ENCODE assay signal across 8 cellular contexts in genomic region chr4:107718351-107718965, GRCh38. TPM values are rescaled to one million over a fixed set of nuclear protein-coding genes. Genes with fewer than 3 reads are reported as not detected.
DNase-seq lines count a peak whose midpoint lies in the region; ATAC-seq and TF ChIP-seq lines count a peak whose summit lies in the region.

No MANE protein-coding gene starts in this region.

- dilution Hi-C loops in mammary epithelial cell (cut with HindIII; ENCODE audit: low sequenced_read_pairs): no loop called here

- BruUV-seq in mammary epithelial cell (replicated peaks; lab: Mats Ljungman, UMichigan): TSS peak; percentile 77

- H3K36me3 ChIP-seq in mammary epithelial cell (ENCODE audit: insufficient read depth, low read length): no peaks in the 10 kb centered on the region

- intact Hi-C loops in mammary epithelial cell (cut with micrococcal nuclease): loop anchor here (2.0 kb wide), 1 partner anchor 28 kb away; no protein-coding TSS in a partner anchor

- H3K4me3 ChIP-seq in GM12864 (ENCODE audit: low read depth, low read length) (peak overlapping the region; percentile 97), mammary epithelial cell (replicated peaks in 1 of 3; ENCODE audit: insufficient read depth in 1 of 3, low read depth in 2 of 3, low read length in 3 of 3) (peak overlapping the region; percentile 57 to 96 (median 73))

- no peaks in the 10 kb centered on the region for H3K27me3 Mint-ChIP-seq in IgD-negative memory B cell

- peaks cover 13% of the 10 kb centered on the region for H3K4me1 ChIP-seq in mammary epithelial cell (ENCODE audit: insufficient read depth, low read length)

- ATAC-seq in GM21526 (IDR thresholded peaks at IDR 0.05; ENCODE audit: low FRiP score, unreplicated experiment): peak; percentile 36

- peaks cover 61% of the 10 kb centered on the region for H3K79me2 ChIP-seq in mammary epithelial cell (ENCODE audit: insufficient read depth, low read length)

- no peaks in the 10 kb centered on the region for H4K20me1 ChIP-seq in mammary epithelial cell (ENCODE audit: insufficient read depth, low read length)

- peak overlapping the region; percentile 93 to 99 (median 98) for H3K4me3 Mint-ChIP-seq in IgD-negative memory B cell

- H3K9me3 ChIP-seq in mammary epithelial cell (replicated peaks; ENCODE audit: insufficient read depth, low read length): no peaks in the 10 kb centered on the region

- no peaks in the 10 kb centered on the region for H3K36me3 Mint-ChIP-seq in IgD-negative memory B cell

- peak overlapping the region; percentile 88 for H3K4me2 ChIP-seq in mammary epithelial cell (ENCODE audit: insufficient read depth, low read depth, low read length)

- TF ChIP-seq CTCF in GM12864 (IDR thresholded peaks at IDR 0.05; ENCODE audit: low read depth, low read length, missing control alignments): no peak
- no peak for TF ChIP-seq CTCF in mammary epithelial cell (conservative IDR thresholded peaks at IDR 0.05 in 1 of 2, IDR thresholded peaks at IDR 0.05 in 1 of 2; ENCODE audit: extremely low read depth in 1 of 2, insufficient read depth in 1 of 2, low read depth in 1 of 2, low read length in 2 of 2)

- H3K4me1 Mint-ChIP-seq in IgD-negative memory B cell: peaks cover 20 to 35% (median 28%) of the 10 kb centered on the region in 3 donors

- CTCF ChIA-PET in mammary epithelial cell (lab: Charles Lee; ENCODE audit: low non-redundant PET): no interaction called here

- H3K27me3 ChIP-seq in mammary epithelial cell (ENCODE audit: insufficient read depth, low read length): no peaks in the 10 kb centered on the region

- WGBS in mammary epithelial cell (ENCODE audit: low coverage, missing lambda C conversion rate): 14% methylated on average over 10 of the region's 10 CpGs

- H3K27ac ChIP-seq in mammary epithelial cell (ENCODE audit: insufficient read depth, low read depth, low read length): peak overlapping the region; percentile 73

- peak overlapping the region; percentile 75 for H3K9ac ChIP-seq in mammary epithelial cell (ENCODE audit: insufficient read depth, low read length)

- peak overlapping the region; percentile 73 to 97 (median 92) for H3K27ac Mint-ChIP-seq in IgD-negative memory B cell

- H2AFZ ChIP-seq in mammary epithelial cell (ENCODE audit: low read depth, low read length): peak overlapping the region; percentile 43

- H3K9me3 Mint-ChIP-seq in IgD-negative memory B cell: no peaks in the 10 kb centered on the region

- in situ Hi-C loops in mammary epithelial cell (cut with MboI; ENCODE audit: low sequenced_read_pairs in 2 of 2): no loop called here

- DNase-seq in GM12864 (ENCODE audit: low read depth) (peak; percentile 55), mammary epithelial cell (peak; percentile 76), pons (ENCODE audit: low spot score) (peak; percentile 49), NCI-H446 treated with DMSO at 0.1 percent for 48 hours (lab: John Stamatoyannopoulos, UW) (no peak), NCI-H146 treated with DMSO at 0.1 percent for 48 hours (lab: John Stamatoyannopoulos, UW; ENCODE audit: unreplicated experiment) (no peak)
- no peak for DNase-seq in stimulated activated CD8-positive, alpha-beta memory T cell treated with anti-CD3 and anti-CD28 coated beads, Interleukin-4, amount 100 ng/mL, for 48 hours

RNA-seq across cellular contexts. Expression of gene PAPSS1, which starts 1.6 kb away (rescaled TPM):
- polyA plus RNA-seq in IgD-negative memory B cell (52.4 TPM), mammary epithelial cell (113 TPM)
- total RNA-seq in mammary epithelial cell: 10 to 100 TPM; 68.5 to 94.7 TPM
- polyA minus RNA-seq in mammary epithelial cell: 95.7 TPM

Comparison
In these comparisons a context has a peak if more than half of its experiments do, and no peak if none do; other contexts are left out.
1. DNase-seq: peak in GM12864 (single experiment), mammary epithelial cell (single experiment) and pons (single experiment); none in NCI-H446 treated with DMSO at 0.1 percent for 48 hours (single experiment), NCI-H146 treated with DMSO at 0.1 percent for 48 hours (single experiment) and stimulated activated CD8-positive, alpha-beta memory T cell treated with anti-CD3 and anti-CD28 coated beads, Interleukin-4, amount 100 ng/mL, for 48 hours (single experiment).